Comparison of ENCODE assay signal across 19 cellular contexts in genomic region chr19:53668804-53669203, GRCh38. TPM values are rescaled to one million over a fixed set of nuclear protein-coding genes. Genes with fewer than 3 reads are reported as not detected.
"Had no signal": no experiment of that assay in that cellular context is flagged by ENCODE, and none has a peak within 500 bp of the region (broad histone marks: within the 10 kb centered on the region; RNA-seq: fewer than 3 reads in every experiment).

No MANE protein-coding gene starts in this region.

RNA-seq across cellular contexts. Expression of gene DPRX, which starts 37.0 kb away (rescaled TPM):
- total RNA-seq: naive thymus-derived CD8-positive, alpha-beta T cell; natural killer cell treated with Interleukin-12 subunit alpha and Interleukin-12 subunit beta and Interleukin-15 and Interleukin-18, amount 100 ng/mL, for 72 hours; neural crest cell; omental fat pad; osteocyte; pancreas; posterior vena cava; prostate gland; pulmonary artery endothelial cell; right atrium auricular region; sciatic nerve; smooth muscle cell; spleen; suprapubic skin; testis; transverse colon; upper lobe of right lung; urinary bladder; uterus had no signal
- polyA plus RNA-seq: naive thymus-derived CD8-positive, alpha-beta T cell; smooth muscle cell; spleen; urinary bladder had no signal
